ENCODE assay signal across 19 cellular contexts in genomic region chr10:86580549-86580886, GRCh38. TPM values are rescaled to one million over a fixed set of nuclear protein-coding genes. Genes with fewer than 3 reads are reported as not detected.
DNase-seq lines count a peak whose midpoint lies in the region; ATAC-seq and TF ChIP-seq lines count a peak whose summit lies in the region.
"Had no signal": no experiment of that assay in that cellular context is flagged by ENCODE, and none has a peak within 500 bp of the region (broad histone marks: within the 10 kb centered on the region; RNA-seq: fewer than 3 reads in every experiment).

No MANE protein-coding gene starts in this region.

- TF ChIP-seq CTCF in left lung (IDR thresholded peaks at IDR 0.05), result no peak
- TF ChIP-seq CTCF in esophagus squamous epithelium (IDR thresholded peaks at IDR 0.05), result no peak
- no peak for TF ChIP-seq CTCF in ovary (IDR thresholded peaks at IDR 0.05)

- WGBS in esophagus squamous epithelium, 2 donors, result 33 to 40% methylated on average over 1 of the region's 1 CpG
- 60 to 72% (median 67%) methylated on average over 1 of the region's 1 CpG for WGBS in ovary, 3 donors

- peaks cover 40% of the 10 kb centered on the region for H3K4me1 ChIP-seq in BLaER1
- H3K4me1 ChIP-seq in left lung, result peaks cover 0 to 10% of the 10 kb centered on the region in 2 donors
- H3K4me1 ChIP-seq in esophagus squamous epithelium, result peaks cover 5 to 16% (median 6%) of the 10 kb centered on the region in 3 donors
- H3K4me1 ChIP-seq in ovary (ENCODE audit: insufficient read depth), result no peaks in the 10 kb centered on the region

- H3K27me3 ChIP-seq in BLaER1, result no peaks in the 10 kb centered on the region
- no peaks in the 10 kb centered on the region for H3K27me3 ChIP-seq in left lung
- H3K27me3 ChIP-seq in esophagus squamous epithelium, result no peaks in the 10 kb centered on the region
- no peaks in the 10 kb centered on the region for H3K27me3 ChIP-seq in ovary

- H3K27ac ChIP-seq in BLaER1 (no peak overlapping the region; the same call in 1 of the 2 replicates), left lung (no peak overlapping the region), esophagus squamous epithelium (no peak overlapping the region), ovary (no peak overlapping the region)
- H3K27ac ChIP-seq: neutrophil had no signal

- no peak overlapping the region for H3K9ac ChIP-seq in BLaER1

- in situ Hi-C loops in KBM-7 (cut with MboI; ENCODE audit: low pct_unique_long_range_greater_than_20kb, low sequenced_read_pairs), result loop anchor here (25.0 kb wide), 1 partner anchor 193 kb away; no protein-coding TSS in a partner anchor

- TF ChIP-seq POLR2A in esophagus squamous epithelium (IDR thresholded peaks at IDR 0.05) (no peak), ovary (IDR thresholded peaks at IDR 0.05) (no peak)

- H3K4me2 ChIP-seq in BLaER1, result peak overlapping the region; percentile 57

- ATAC-seq in left lung, result peak; percentile 34
- ATAC-seq: stimulated activated effector memory CD8-positive, alpha-beta T cell treated with anti-CD3 and anti-CD28 coated beads, Interleukin-12 subunit alpha, Interleukin-12 subunit beta, amount 100 ng/mL, for 72 hours had no signal

- no peak overlapping the region for H3K4me3 ChIP-seq in BLaER1
- no peak overlapping the region for H3K4me3 ChIP-seq in left lung
- no peak overlapping the region for H3K4me3 ChIP-seq in esophagus squamous epithelium
- H3K4me3 ChIP-seq in ovary, result no peak overlapping the region

- H3K9me3 ChIP-seq in BLaER1, result no peaks in the 10 kb centered on the region
- H3K9me3 ChIP-seq in left lung, result no peaks in the 10 kb centered on the region
- no peaks in the 10 kb centered on the region for H3K9me3 ChIP-seq in esophagus squamous epithelium
- H3K9me3 ChIP-seq in ovary, result no peaks in the 10 kb centered on the region
- H3K9me3 ChIP-seq: neutrophil had no signal

- intact Hi-C loops in left lung (cut with DNase I) (loop anchor here in 1 of 2 donors (5.0 kb wide), 1 partner anchor 183 kb away; no protein-coding TSS in a partner anchor), esophagus squamous epithelium (cut with DNase I) (no loop called here), ovary (cut with DNase I) (loop anchor here in 2 of 4 donors (10.0 kb wide), 2 partner anchors 176 to 186 kb away; no protein-coding TSS in a partner anchor)

- H3K36me3 ChIP-seq in BLaER1, result no peaks in the 10 kb centered on the region
- H3K36me3 ChIP-seq in left lung, result no peaks in the 10 kb centered on the region
- no peaks in the 10 kb centered on the region for H3K36me3 ChIP-seq in esophagus squamous epithelium
- no peaks in the 10 kb centered on the region for H3K36me3 ChIP-seq in ovary
- H3K36me3 ChIP-seq: neutrophil had no signal

- no peak for TF ChIP-seq EP300 in ovary (IDR thresholded peaks at IDR 0.05)

- DNase-seq in KBM-7 (peak; percentile 56), OCI-M1 (lab: John Stamatoyannopoulos, UW) (peak; percentile 8), left lung (no peak), germinal center (ENCODE audit: low spot score) (no peak), esophagus squamous epithelium (lab: John Stamatoyannopoulos, UW) (no peak), ovary (no peak)
- DNase-seq: activated effector memory CD4-positive, alpha-beta T cell treated with anti-CD3 and anti-CD28 coated beads, Interleukin-2, amount 50 U/mL, for 16 hours; CD4-positive, CD25-positive, alpha-beta regulatory T cell; EL; KG1; kidney glomerular epithelial cell; mesenchymal stem cell; NCI-H187; NCI-H69; SHP77; stimulated activated CD4-positive, alpha-beta T cell treated with anti-CD3 and anti-CD28 coated beads, Interleukin-2, amount 100 ng/mL, for 48 hours had no signal

- H4K20me1 ChIP-seq in BLaER1, result no peaks in the 10 kb centered on the region

RNA-seq across cellular contexts. Expression of gene WAPL, which starts 58.9 kb away (rescaled TPM):
- 10 to 100 TPM; 28.2 to 35.6 TPM for total RNA-seq in left lung
- 10 to 100 TPM; 21.4 to 44.4 (median 28.2) TPM for total RNA-seq in esophagus squamous epithelium
- 10 to 100 TPM; 26.0 to 33.3 (median 31.8) TPM for total RNA-seq in ovary
- 10 to 100 TPM; 15.3 to 19.0 TPM for polyA plus RNA-seq in ovary

Comparison
In these comparisons a context has a peak if more than half of its experiments do, and no peak if none do; other contexts are left out.
1. DNase-seq: peak in KBM-7 (single experiment) and OCI-M1 (single experiment); none in left lung (0 of 2), germinal center (single experiment), esophagus squamous epithelium (single experiment) and ovary (0 of 5).